Comparison of ENCODE assay signal across 8 cellular contexts in the genomic region with DNA sequence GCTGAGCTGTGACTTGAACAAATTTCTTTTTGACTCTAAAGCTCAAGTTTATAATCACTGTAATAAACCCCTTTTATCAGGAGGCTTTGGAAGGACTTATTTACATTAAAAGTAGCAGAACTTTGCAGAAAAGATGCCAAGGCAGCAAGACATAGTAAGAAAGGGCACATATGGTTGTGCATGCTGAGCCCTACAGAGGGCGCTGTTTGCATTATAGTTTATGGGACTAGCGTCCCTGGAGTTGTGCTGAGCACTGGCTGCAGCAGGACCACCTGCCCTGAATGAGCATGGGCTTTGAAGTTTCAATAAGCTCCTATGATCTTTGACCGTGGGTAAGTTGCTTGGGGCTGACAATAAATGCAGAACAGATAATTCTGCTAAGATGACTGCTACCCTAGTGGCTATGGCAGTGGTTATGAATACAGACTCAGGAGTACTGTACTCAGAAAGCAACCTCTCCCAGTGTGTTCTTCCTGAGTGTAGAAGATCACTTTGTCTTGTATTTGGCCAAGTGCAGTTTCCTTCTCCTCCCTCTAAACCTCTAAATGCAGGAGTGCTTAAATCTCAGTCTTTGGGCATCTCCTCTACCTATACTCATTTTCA. TPM values are rescaled to one million over a fixed set of nuclear protein-coding genes. Genes with fewer than 3 reads are reported as not detected.
DNase-seq lines count a peak whose midpoint lies in the region; ATAC-seq, FAIRE-seq and TF ChIP-seq lines count a peak whose summit lies in the region.

No MANE protein-coding gene starts in this region.

- DNase-seq in H54 (ENCODE audit: insufficient read length, low spot score) (peak; percentile 21), SK-MEL-5 (ENCODE audit: low read depth, low spot score) (peak; percentile 63), foreskin melanocyte (peak; percentile 21), ascending aorta (ENCODE audit: low spot score in 2 of 2) (no peak)
- no peak for DNase-seq in effector CD8-positive, alpha-beta T cell (lab: John Stamatoyannopoulos, UW)

- H3K36me3 ChIP-seq in DOHH2 (ENCODE audit: control insufficient read depth, low read length) (no peaks in the 10 kb centered on the region), ascending aorta (no peaks in the 10 kb centered on the region)

- H3K9me3 ChIP-seq in DOHH2 (ENCODE audit: control insufficient read depth, insufficient read depth, low read length) (no peaks in the 10 kb centered on the region), ascending aorta (no peaks in the 10 kb centered on the region)

- H3K4me3 ChIP-seq in DOHH2 (ENCODE audit: low read length) = no peak overlapping the region
- H3K4me3 ChIP-seq in ascending aorta = no peak overlapping the region

- peak; percentile 6 for FAIRE-seq in H54 (lab: Jason Lieb, UNC)

- H4K20me1 ChIP-seq in DOHH2 (ENCODE audit: control insufficient read depth, insufficient read depth, low read depth, low read length) = no peaks in the 10 kb centered on the region

- no peak overlapping the region for H3K27ac ChIP-seq in DOHH2 (ENCODE audit: low read depth, low read length)
- H3K27ac ChIP-seq in ascending aorta = no peak overlapping the region

- in situ Hi-C loops in SK-MEL-5 (cut with HindIII; ENCODE audit: low pct_unique_long_range_greater_than_20kb, low sequenced_read_pairs) = no loop called here

- H3F3A ChIP-seq in DOHH2 (ENCODE audit: control insufficient read depth, insufficient read depth) = no peaks in the 10 kb centered on the region

- H3K9me2 ChIP-seq in DOHH2 (replicated peaks; ENCODE audit: control insufficient read depth, low read length) = no peaks in the 10 kb centered on the region

- ATAC-seq in GM18873 (IDR thresholded peaks at IDR 0.05; ENCODE audit: low FRiP score, unreplicated experiment) (no peak), HG03039 (IDR thresholded peaks at IDR 0.05; ENCODE audit: unreplicated experiment) (no peak)

- H3K27me3 ChIP-seq in DOHH2 (ENCODE audit: control insufficient read depth, low read length) = peaks cover 18% of the 10 kb centered on the region
- no peaks in the 10 kb centered on the region for H3K27me3 ChIP-seq in ascending aorta

- H3K4me2 ChIP-seq in DOHH2 (ENCODE audit: low read length) = no peak overlapping the region

- intact Hi-C loops in ascending aorta (cut with DNase I) = no loop called here

- TF ChIP-seq POLR2A in H54 (IDR thresholded peaks at IDR 0.05; ENCODE audit: low read depth, low read length) = no peak

- TF ChIP-seq CTCF in DOHH2 (IDR thresholded peaks at IDR 0.05; ENCODE audit: low read depth, low read length, poor library complexity, severe bottlenecking) = peak; percentile 90
- TF ChIP-seq CTCF in ascending aorta (IDR thresholded peaks at IDR 0.05) = peak in 1 of 3 experiments; percentile 16

- H3K79me2 ChIP-seq in DOHH2 (ENCODE audit: control insufficient read depth, low read length) = no peaks in the 10 kb centered on the region

- no peaks in the 10 kb centered on the region for H3K4me1 ChIP-seq in DOHH2 (ENCODE audit: control insufficient read depth, low read length)
- no peaks in the 10 kb centered on the region for H3K4me1 ChIP-seq in ascending aorta

RNA-seq across cellular contexts. Expression of a gene that starts 45.4 kb away (rescaled TPM):
- 30.4 and 31.2 TPM in 2 replicates for total RNA-seq in SK-MEL-5 (2014; rRNA removed; shearing (Covaris generic))
- polyA plus RNA-seq in SK-MEL-5 (2015; cell fraction: cytosol; rRNA removed) = 16.9 and 23.3 TPM in 2 replicates
- polyA plus RNA-seq in SK-MEL-5 (2015; cell fraction: nucleus; rRNA removed) = 10.4 and 11.6 TPM in 2 replicates
- 19.4 TPM for total RNA-seq in ascending aorta

Comparison
In these comparisons a context has a peak if more than half of its experiments do, and no peak if none do; other contexts are left out.
1. DNase-seq: peak in H54 (single experiment), SK-MEL-5 (single experiment) and foreskin melanocyte (single experiment); none in ascending aorta (0 of 2) and effector CD8-positive, alpha-beta T cell (single experiment).